8 cellular contexts compared by ENCODE assay signal in the genomic region with DNA sequence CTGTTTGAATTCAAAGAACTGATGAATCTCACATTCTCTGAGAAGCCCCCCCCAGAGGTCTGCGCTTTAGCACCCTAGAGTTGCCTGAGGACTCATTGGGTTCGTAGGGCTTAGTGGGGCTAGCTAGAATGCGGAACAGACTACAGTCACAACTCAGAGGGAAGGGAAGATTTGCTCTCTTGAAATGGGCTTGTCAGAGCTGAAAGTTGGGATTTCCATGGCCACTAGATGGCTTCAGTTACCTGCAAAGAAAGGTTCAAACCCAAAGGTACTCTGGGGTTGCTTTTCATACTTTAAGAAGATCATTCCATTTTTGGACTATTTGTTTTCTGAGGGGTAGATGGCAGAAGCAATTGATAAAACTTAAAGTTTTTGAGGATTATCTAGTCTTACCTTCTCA.
A peak's percentile ranks its signal among the peaks of the same experiment; 100 is the strongest.
DNase-seq lines count a peak whose midpoint lies in the region; ATAC-seq and TF ChIP-seq lines count a peak whose summit lies in the region.

No MANE protein-coding gene starts in this region.

- H3K27ac ChIP-seq in iPS DF 6.9 (ENCODE audit: low read length) = no peak overlapping the region

- CTCF ChIA-PET in Calu3 (lab: Charles Lee) = interaction anchor here (0.8 to 1.2 kb wide), 6 partner anchors 11 to 598 kb away, joined by 3 to 6 read pairs (median 3); no protein-coding TSS in a partner anchor

- H3K36me3 Mint-ChIP-seq in Calu3 (ENCODE audit: insufficient read depth, unreplicated experiment) = no peaks in the 10 kb centered on the region

- intact Hi-C loops in Calu3 (cut with micrococcal nuclease; ENCODE audit: unreplicated experiment) = loop anchor here (1.0 to 10.0 kb wide), 6 partner anchors 91 to 1470 kb away; no protein-coding TSS in a partner anchor

- H3K27me3 Mint-ChIP-seq in Calu3 (ENCODE audit: unreplicated experiment) = peaks cover 15% of the 10 kb centered on the region

- H3K9me3 ChIP-seq in iPS DF 6.9 (ENCODE audit: control insufficient read depth, insufficient read depth, low read length) = no peaks in the 10 kb centered on the region

- BruUV-seq in Calu3 (replicated peaks; lab: Mats Ljungman, UMichigan) = no TSS peak

- H3K27me3 ChIP-seq in iPS DF 6.9 (ENCODE audit: control insufficient read depth, insufficient read depth, low read length) = no peaks in the 10 kb centered on the region

- no peaks in the 10 kb centered on the region for H3K4me1 Mint-ChIP-seq in Calu3 (ENCODE audit: low read depth, unreplicated experiment)

- H3K9me3 Mint-ChIP-seq in Calu3 (ENCODE audit: low read depth, unreplicated experiment) = no peaks in the 10 kb centered on the region

- H3K4me3 Mint-ChIP-seq in Calu3 (ENCODE audit: low read depth, unreplicated experiment) = no peak overlapping the region

- peak; percentile 28 for DNase-seq in Calu3
- DNase-seq in RKO (ENCODE audit: low spot score) = peak; percentile 23
- peak; percentile 63 for DNase-seq in iPS DF 6.9 (ENCODE audit: low read depth, low spot score)
- DNase-seq in omental fat pad (ENCODE audit: low spot score) = no peak
- no peak for DNase-seq in activated CD4-positive, alpha-beta T cell treated with anti-CD3 and anti-CD28 coated beads for 4 hours
- no peak for DNase-seq in NCI-H2227 treated with DMSO at 0.1 percent for 48 hours (lab: John Stamatoyannopoulos, UW)
- DNase-seq in midbrain (lab: John Stamatoyannopoulos, UW) = no peak

- ATAC-seq in HG03432 (IDR thresholded peaks at IDR 0.05; ENCODE audit: unreplicated experiment) (peak; percentile 50), omental fat pad (ENCODE audit: low FRiP score) (no peak)

- no peak overlapping the region for H3K4me3 ChIP-seq in iPS DF 6.9 (ENCODE audit: low read length)

- TF ChIP-seq CTCF in Calu3 (IDR thresholded peaks at IDR 0.05; ENCODE audit: unreplicated experiment) (peak; percentile 58), omental fat pad (IDR thresholded peaks at IDR 0.05) (no peak)

- H3K4me1 ChIP-seq in iPS DF 6.9 (ENCODE audit: control insufficient read depth, insufficient read depth, low read length) = no peaks in the 10 kb centered on the region

- no peak overlapping the region for H3K27ac Mint-ChIP-seq in Calu3 (ENCODE audit: unreplicated experiment)

- no peaks in the 10 kb centered on the region for H3K36me3 ChIP-seq in iPS DF 6.9 (ENCODE audit: control insufficient read depth, insufficient read depth, low read length)

- no CpG with 5 or more reads among the region's 3 CpGs for WGBS in iPS DF 6.9 (ENCODE audit: insufficient coverage, insufficient read length)

Comparison
In these comparisons a context has a peak if more than half of its experiments do, and no peak if none do; other contexts are left out.
1. DNase-seq: peak in Calu3 (single experiment), RKO (single experiment) and iPS DF 6.9 (single experiment); none in omental fat pad (single experiment), activated CD4-positive, alpha-beta T cell treated with anti-CD3 and anti-CD28 coated beads for 4 hours (0 of 2), NCI-H2227 treated with DMSO at 0.1 percent for 48 hours (single experiment) and midbrain (single experiment).